ENCODE assay signal across 8 cellular contexts in genomic region chr1:112957133-112957812, GRCh38. TPM values are rescaled to one million over a fixed set of nuclear protein-coding genes. Genes with fewer than 3 reads are reported as not detected.
DNase-seq lines count a peak whose midpoint lies in the region; ATAC-seq and TF ChIP-seq lines count a peak whose summit lies in the region.

No MANE protein-coding gene starts in this region.

- H3K9me3 ChIP-seq in Peyer's patch = no peaks in the 10 kb centered on the region

- peak overlapping the region; percentile 91 for H3K4me3 Mint-ChIP-seq in progenitor cell of endocrine pancreas (ENCODE audit: low read depth)

- peaks cover 23% of the 10 kb centered on the region for H3K4me1 Mint-ChIP-seq in progenitor cell of endocrine pancreas (ENCODE audit: low read depth)

- intact Hi-C loops in Right ventricle myocardium superior (cut with DNase I) = loop anchor here (5.0 kb wide), 2 partner anchors 40 to 75 kb away; no protein-coding TSS in a partner anchor

- TF ChIP-seq CTCF in Peyer's patch (IDR thresholded peaks at IDR 0.05) = no peak
- no peak for TF ChIP-seq CTCF in progenitor cell of endocrine pancreas (IDR thresholded peaks at IDR 0.05; ENCODE audit: unreplicated experiment)

- no peaks in the 10 kb centered on the region for H3K27me3 ChIP-seq in Peyer's patch

- ATAC-seq in GM19438 (IDR thresholded peaks at IDR 0.05; ENCODE audit: low read depth, unreplicated experiment) = peak; percentile 38
- peak; percentile 45 for ATAC-seq in HG03558 (IDR thresholded peaks at IDR 0.05; ENCODE audit: extremely low read depth, unreplicated experiment)
- peak; percentile 5 for ATAC-seq in Right ventricle myocardium superior (ENCODE audit: poor library complexity)

- peak overlapping the region; percentile 86 to 91 (median 88) for H3K27ac ChIP-seq in Peyer's patch

- no peaks in the 10 kb centered on the region for H3K9me3 Mint-ChIP-seq in progenitor cell of endocrine pancreas (ENCODE audit: low read depth)

- no peak for TF ChIP-seq POLR2A in Peyer's patch (IDR thresholded peaks at IDR 0.05)

- peaks cover 0 to 16% (median 2%) of the 10 kb centered on the region in 4 donors for H3K4me1 ChIP-seq in Peyer's patch

- H3K27me3 Mint-ChIP-seq in progenitor cell of endocrine pancreas = peaks cover 16% of the 10 kb centered on the region

- no peak overlapping the region for H3K27ac Mint-ChIP-seq in progenitor cell of endocrine pancreas

- DNase-seq in COLO668 (lab: John Stamatoyannopoulos, UW; ENCODE audit: unreplicated experiment) = peak; percentile 28
- DNase-seq in Peyer's patch = peak in 2 of 3 donors; percentile 46 to 47
- peak; percentile 41 for DNase-seq in activated naive CD4-positive, alpha-beta T cell treated with Interleukin-2 at 50 U/mL for 16 hours
- DNase-seq in Right ventricle myocardium superior = no peak
- DNase-seq in progenitor cell of endocrine pancreas (ENCODE audit: low spot score, unreplicated experiment) = no peak
- DNase-seq in activated gamma-delta T cell (lab: John Stamatoyannopoulos, UW) = no peak

- peaks cover 2% of the 10 kb centered on the region for H3K36me3 Mint-ChIP-seq in progenitor cell of endocrine pancreas (ENCODE audit: insufficient read depth)

- peak overlapping the region; percentile 74 to 86 (median 79) for H3K4me3 ChIP-seq in Peyer's patch

- H3K36me3 ChIP-seq in Peyer's patch = no peaks in the 10 kb centered on the region

RNA-seq across cellular contexts. Expression of gene SLC16A1, which starts 1.3 kb away (rescaled TPM):
- total RNA-seq in Peyer's patch = 10 to 100 TPM in 3 of 4 donors, 1 to 10 TPM in 1; 2.5 to 33.1 (median 14.0) TPM
- total RNA-seq in Right ventricle myocardium superior = 130 TPM
- total RNA-seq in progenitor cell of endocrine pancreas = 62.7 and 65.0 TPM in 2 replicates

Comparison
In these comparisons a context has a peak if more than half of its experiments do, and no peak if none do; other contexts are left out.
1. DNase-seq: peak in COLO668 (single experiment), Peyer's patch (2 of 3) and activated naive CD4-positive, alpha-beta T cell treated with Interleukin-2 at 50 U/mL for 16 hours (single experiment); none in Right ventricle myocardium superior (single experiment), progenitor cell of endocrine pancreas (single experiment) and activated gamma-delta T cell (single experiment).
2. Peak in every context shown above with its lines, with median percentiles within 50 percentile points of each other: ATAC-seq.